In the genomic region with DNA sequence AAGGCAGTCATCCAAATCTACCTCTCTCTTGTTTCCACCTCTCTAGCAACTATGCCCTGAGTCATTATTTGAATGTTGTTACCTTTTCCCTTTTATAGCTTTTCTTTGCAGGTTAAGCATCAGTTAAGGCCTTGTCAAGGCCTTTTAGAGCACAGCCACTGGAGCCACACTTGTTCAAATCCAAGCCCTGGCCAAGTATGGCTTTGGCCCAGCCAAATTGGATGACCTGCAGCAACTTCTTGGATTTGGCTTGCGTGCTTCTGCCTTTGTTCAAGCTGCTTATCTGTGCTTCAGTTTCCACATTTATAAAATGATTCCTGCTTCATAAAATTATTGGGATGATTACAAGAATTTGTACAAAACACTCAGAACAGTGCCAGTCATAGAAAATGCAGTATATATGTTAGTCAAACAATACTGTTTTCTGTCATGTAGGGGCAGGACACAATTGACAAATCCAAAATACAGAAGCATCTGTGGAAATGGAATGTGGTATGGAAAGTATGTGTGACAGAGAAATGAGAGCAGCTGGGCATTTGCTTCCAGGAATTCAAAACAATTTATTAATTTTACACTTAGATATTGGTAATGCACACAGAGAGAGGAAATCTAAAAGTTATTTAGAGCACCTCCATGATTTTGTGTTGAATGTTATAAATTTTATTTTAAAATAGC, we compare ENCODE assay signal across 34 cellular contexts. TPM values are rescaled to one million over a fixed set of nuclear protein-coding genes. Genes with fewer than 3 reads are reported as not detected.
"Had no signal": no experiment of that assay in that cellular context is flagged by ENCODE, and none has a peak within 500 bp of the region (broad histone marks: within the 10 kb centered on the region; RNA-seq: fewer than 3 reads in every experiment).

No MANE protein-coding gene starts in this region.

- H3K9me3 ChIP-seq: adrenal gland, mucosa of descending colon, neutrophil, ovary, prostate gland, sigmoid colon, stomach, thyroid gland, upper lobe of right lung had no signal

- H3K36me3 ChIP-seq: adrenal gland, cardiac muscle cell, neutrophil, ovary, prostate gland, thyroid gland, upper lobe of right lung had no signal

- H3K27me3 ChIP-seq: adrenal gland, cardiac muscle cell, dorsolateral prefrontal cortex, neutrophil, ovary, sigmoid colon, stomach, thyroid gland, upper lobe of right lung had no signal

- ATAC-seq: activated T-cell treated with anti-CD3 and anti-CD28 coated beads, Interleukin-2, amount 50 U/mL, for 4 hours; left lobe of liver; mucosa of descending colon; stimulated activated naive B cell treated with anti-CD40 and anti-IgM and Interleukin-4, amounts not matched to agents 10 μg/mL and 1 μg/mL and 100 μg/mL, for 72 hours; upper lobe of right lung had no signal

- DNase-seq: activated CD4-positive, alpha-beta memory T cell treated with anti-CD3 and anti-CD28 coated beads, Interleukin-2, amount 10 ng/mL, durations not matched to agents 7 days and 5 days; activated CD4-positive, alpha-beta T cell treated with anti-CD3 and anti-CD28 coated beads for 4 hours; activated CD8-positive, alpha-beta memory T cell treated with anti-CD3 and anti-CD28 coated beads, Interleukin-2, amount 50 U/mL, for 48 hours; activated naive CD4-positive, alpha-beta T cell treated with Interleukin-2 at 50 U/mL for 16 hours; activated T-cell treated with anti-CD3 and anti-CD28 coated beads, Interleukin-2, amount 50 U/mL, for 4 hours; adrenal gland; aorta; dorsolateral prefrontal cortex; effector memory CD4-positive, alpha-beta T cell; erythroblast; head of caudate nucleus; kidney glomerular epithelial cell; mucosa of descending colon; naive B cell; nephron progenitor cell; ovary; retina; sigmoid colon; stimulated activated CD4-positive, alpha-beta T cell treated with anti-CD3 and anti-CD28 coated beads, Interleukin-1b, Interleukin-23, amount 100 ng/mL, for 48 hours; stimulated activated CD4-positive, alpha-beta T cell treated with anti-CD3 and anti-CD28 coated beads, Interleukin-4, amount 100 ng/mL, for 4 hours; stimulated activated naive B cell treated with anti-CD40 and anti-IgM and Interleukin-4, amounts not matched to agents 10 μg/mL and 1 μg/mL and 100 μg/mL, for 72 hours; stomach; T-helper 9 cell; thyroid gland; upper lobe of right lung had no signal

- H3K4me3 ChIP-seq: adrenal gland, cardiac muscle cell, coronary artery, dorsolateral prefrontal cortex, mucosa of descending colon, ovary, prostate gland, sigmoid colon, smooth muscle cell, stomach, thyroid gland, upper lobe of right lung had no signal

- H3K4me1 ChIP-seq: adrenal gland, prostate gland, stomach, thyroid gland, upper lobe of right lung had no signal

RNA-seq across cellular contexts. Expression of a gene that starts 17.9 kb away (rescaled TPM):
- total RNA-seq: adrenal gland, aorta, cardiac muscle cell, fibroblast of villous mesenchyme, left lobe of liver, lung microvascular endothelial cell, mesenteric fat pad, sigmoid colon, smooth muscle cell, stomach, upper lobe of right lung had no signal

RNA-seq across cellular contexts. Expression of a gene that starts 53.1 kb away (rescaled TPM):
- total RNA-seq: aorta, left lobe of liver, mesenteric fat pad, thyroid gland, upper lobe of right lung had no signal
